9 cellular contexts compared by ENCODE assay signal in genomic region chr11:128904872-128905344, GRCh38. TPM values are rescaled to one million over a fixed set of nuclear protein-coding genes. Genes with fewer than 3 reads are reported as not detected.
DNase-seq lines count a peak whose midpoint lies in the region; ATAC-seq and TF ChIP-seq lines count a peak whose summit lies in the region.
"Had no signal": no experiment of that assay in that cellular context is flagged by ENCODE, and none has a peak within 500 bp of the region (broad histone marks: within the 10 kb centered on the region; RNA-seq: fewer than 3 reads in every experiment).

No MANE protein-coding gene starts in this region.

- 4 to 8% methylated on average over 18 to 20 of the region's 20 CpGs for WGBS in heart right ventricle, 2 donors

- no peak for DNase-seq in AG09309 (ENCODE audit: low read depth)
- peak in 1 of 2 donors; percentile 54 for DNase-seq in heart right ventricle
- no peak for DNase-seq in stimulated activated naive CD4-positive, alpha-beta T cell treated with Interleukin-2 at 50 U/mL for 16 hours (lab: John Stamatoyannopoulos, UW)

- ATAC-seq in GM18907 (IDR thresholded peaks at IDR 0.05; ENCODE audit: unreplicated experiment) (peak; percentile 57), HG03432 (IDR thresholded peaks at IDR 0.05; ENCODE audit: unreplicated experiment) (peak; percentile 69), heart right ventricle (peak; percentile 44 to 76 (median 56)), HG02884 (IDR thresholded peaks at IDR 0.05; ENCODE audit: unreplicated experiment) (no peak)

- TF ChIP-seq CTCF in AG09309 (IDR thresholded peaks at IDR 0.05; ENCODE audit: control insufficient read depth, insufficient read depth, low read depth, low read length, missing control alignments) (no peak), VCaP (conservative IDR thresholded peaks at IDR 0.05) (no peak), heart right ventricle (IDR thresholded peaks at IDR 0.05) (no peak)

- H3K27me3 ChIP-seq in heart right ventricle = peaks cover 0 to 5% (median 0%) of the 10 kb centered on the region in 7 donors

- intact Hi-C loops in heart right ventricle (cut with DNase I) = loop anchor here in 1 of 10 donors (1.0 kb wide), 1 partner anchor 35 kb away; no protein-coding TSS in a partner anchor

- H3K4me3 ChIP-seq in AG09309 (ENCODE audit: control insufficient read depth, low read depth, low read length) (peak overlapping the region; percentile 62), heart right ventricle (peak overlapping the region; percentile 46 to 79 (median 61)), skin epidermis (peak overlapping the region; percentile 35 to 56 (median 45))

- no peaks in the 10 kb centered on the region for H3K36me3 ChIP-seq in heart right ventricle

- no peaks in the 10 kb centered on the region for H3K9me3 ChIP-seq in heart right ventricle

- H3K27ac ChIP-seq in VCaP (peak overlapping the region; percentile 79), heart right ventricle (peak overlapping the region in 9 of 10 donors; percentile 58 to 86 (median 69)), skin epidermis (peak overlapping the region in 20 of 21 experiments; percentile 9 to 93 (median 74))

- peaks cover 7 to 68% (median 43%) of the 10 kb centered on the region in 9 donors for H3K4me1 ChIP-seq in heart right ventricle

RNA-seq across cellular contexts. Expression of gene KCNJ5, which starts 13.8 kb away (rescaled TPM):
- total RNA-seq in heart right ventricle = 10 to 100 TPM in 4 of 10 donors, 1 to 10 TPM in 6; 3.4 to 32.1 (median 8.9) TPM
- polyA plus RNA-seq in heart right ventricle = 1 to 10 TPM; 1.2 to 2.6 TPM
- total RNA-seq: lung microvascular endothelial cell had no signal

RNA-seq across cellular contexts. Expression of gene TP53AIP1, which starts 37.8 kb away (rescaled TPM):
- not detected for total RNA-seq in heart right ventricle
- polyA plus RNA-seq in heart right ventricle = under 1 TPM in 1 of 2 donors, not detected in 1; 0.01 TPM
- total RNA-seq: lung microvascular endothelial cell had no signal

RNA-seq across cellular contexts. Expression of gene KCNJ1, which starts 37.8 kb away (rescaled TPM):
- under 1 TPM in 3 of 10 donors, not detected in 7; 0.07 to 0.14 (median 0.13) TPM for total RNA-seq in heart right ventricle
- under 1 TPM; 0.01 to 0.29 TPM for polyA plus RNA-seq in heart right ventricle
